Comparison of ENCODE assay signal across 8 cellular contexts in genomic region chr20:21125072-21125848, GRCh38. TPM values are rescaled to one million over a fixed set of nuclear protein-coding genes. Genes with fewer than 3 reads are reported as not detected.
DNase-seq lines count a peak whose midpoint lies in the region; ATAC-seq, FAIRE-seq and TF ChIP-seq lines count a peak whose summit lies in the region.

No MANE protein-coding gene starts in this region.

- peak; percentile 10 for ATAC-seq in GM21360 (IDR thresholded peaks at IDR 0.05; ENCODE audit: unreplicated experiment)
- ATAC-seq in HG03558 (IDR thresholded peaks at IDR 0.05; ENCODE audit: extremely low read depth, unreplicated experiment): peak; percentile 17

- no peaks in the 10 kb centered on the region for H3K27me3 ChIP-seq in NT2/D1 (ENCODE audit: insufficient read depth, insufficient read length)
- no peaks in the 10 kb centered on the region for H3K27me3 ChIP-seq in suprapubic skin

- TF ChIP-seq POLR2A in lower leg skin (IDR thresholded peaks at IDR 0.05) (no peak), suprapubic skin (IDR thresholded peaks at IDR 0.05) (no peak)

- peak overlapping the region; percentile 36 for H3K27ac ChIP-seq in suprapubic skin

- WGBS in lower leg skin, 2 donors: 2% methylated on average over 24 to 25 of the region's 25 CpGs
- 2% methylated on average over 25 of the region's 25 CpGs for WGBS in suprapubic skin

- DNase-seq in DMS 273 treated with DMSO at 0.1 percent for 48 hours (lab: John Stamatoyannopoulos, UW) (peak; percentile 51), NT2/D1 (ENCODE audit: low read depth, low spot score) (no peak), choroid plexus epithelial cell (ENCODE audit: low read depth) (peak; percentile 45), lower leg skin (ENCODE audit: low spot score in 2 of 2) (peak; percentile 45 to 87), suprapubic skin (ENCODE audit: low spot score in 2 of 2) (peak in 1 of 2 donors; percentile 72), D721Med (ENCODE audit: insufficient read length, low spot score) (no peak)

- peak overlapping the region; percentile 66 for H3K9ac ChIP-seq in NT2/D1 (ENCODE audit: insufficient read length, low read depth)

- no peaks in the 10 kb centered on the region for H3K4me1 ChIP-seq in NT2/D1 (ENCODE audit: insufficient read depth, insufficient read length)
- H3K4me1 ChIP-seq in suprapubic skin: peaks cover 21% of the 10 kb centered on the region

- intact Hi-C loops in lower leg skin (cut with DNase I; ENCODE audit: low total_unique reads): no loop called here

- no peak for TF ChIP-seq EP300 in suprapubic skin (IDR thresholded peaks at IDR 0.05)

- H3K4me3 ChIP-seq in NT2/D1 (ENCODE audit: insufficient read length, low read depth) (peak overlapping the region; percentile 37), choroid plexus epithelial cell (ENCODE audit: low read depth, low read length) (peak overlapping the region; percentile 91), lower leg skin (ENCODE audit: low read depth, poor library complexity, severe bottlenecking) (peak overlapping the region; percentile 20), suprapubic skin (peak overlapping the region; percentile 98)

- no peaks in the 10 kb centered on the region for H3K36me3 ChIP-seq in NT2/D1 (ENCODE audit: insufficient read depth, insufficient read length, low read length)
- no peaks in the 10 kb centered on the region for H3K36me3 ChIP-seq in suprapubic skin

- H3K9me3 ChIP-seq in NT2/D1 (ENCODE audit: insufficient read depth, low read length): no peaks in the 10 kb centered on the region
- H3K9me3 ChIP-seq in suprapubic skin: no peaks in the 10 kb centered on the region

- FAIRE-seq in D721Med (lab: Jason Lieb, UNC): no peak

- TF ChIP-seq CTCF in choroid plexus epithelial cell (conservative IDR thresholded peaks at IDR 0.05; ENCODE audit: low read depth, low read length) (peak; percentile 24), lower leg skin (IDR thresholded peaks at IDR 0.05) (no peak), suprapubic skin (IDR thresholded peaks at IDR 0.05) (peak in 1 of 2 donors; percentile 7), D721Med (IDR thresholded peaks at IDR 0.05; ENCODE audit: insufficient read depth, missing control alignments) (no peak)

RNA-seq across cellular contexts. Expression of gene KIZ, which starts 0.6 kb away (rescaled TPM):
- 10 to 100 TPM; 17.8 to 25.0 (median 23.0) TPM for total RNA-seq in lower leg skin
- total RNA-seq in suprapubic skin: 10 to 100 TPM; 14.7 to 43.0 (median 34.0) TPM

RNA-seq across cellular contexts. Expression of gene LINC00237, which starts 19.1 kb away (rescaled TPM):
- total RNA-seq in lower leg skin: under 1 TPM in 1 of 4 donors, not detected in 3; 0.32 TPM
- under 1 TPM in 1 of 4 donors, not detected in 3; 0.83 TPM for total RNA-seq in suprapubic skin

Comparison
In these comparisons a context has a peak if more than half of its experiments do, and no peak if none do; other contexts are left out.
1. DNase-seq: peak in DMS 273 treated with DMSO at 0.1 percent for 48 hours (single experiment), choroid plexus epithelial cell (single experiment) and lower leg skin (2 of 2); none in NT2/D1 (single experiment) and D721Med (single experiment).
2. H3K4me3 ChIP-seq: peak in every context shown above with its lines; median percentile 98 in suprapubic skin; 91 in choroid plexus epithelial cell; 37 in NT2/D1; 20 in lower leg skin.